8 cellular contexts compared by ENCODE assay signal in genomic region chr13:51781246-51782022, GRCh38. TPM values are rescaled to one million over a fixed set of nuclear protein-coding genes. Genes with fewer than 3 reads are reported as not detected.
A peak's percentile ranks its signal among the peaks of the same experiment; 100 is the strongest.
DNase-seq lines count a peak whose midpoint lies in the region; ATAC-seq and TF ChIP-seq lines count a peak whose summit lies in the region.

No MANE protein-coding gene starts in this region.

- no peak overlapping the region for H3K4me3 Mint-ChIP-seq in activated T-cell treated with anti-CD3 and anti-CD28 coated beads, Interleukin-2, amount 50 U/mL, for 72 hours
- H3K4me3 Mint-ChIP-seq in CD8-positive, alpha-beta memory T cell: no peak overlapping the region

- no peaks in the 10 kb centered on the region for H3K9me3 Mint-ChIP-seq in activated T-cell treated with anti-CD3 and anti-CD28 coated beads, Interleukin-2, amount 50 U/mL, for 72 hours
- no peaks in the 10 kb centered on the region for H3K9me3 Mint-ChIP-seq in CD8-positive, alpha-beta memory T cell

- H3K4me2 ChIP-seq in KMS-11 (no peak overlapping the region), parathyroid adenoma (ENCODE audit: low read length) (no peak overlapping the region)

- peaks cover 9% of the 10 kb centered on the region for H3K4me1 Mint-ChIP-seq in activated T-cell treated with anti-CD3 and anti-CD28 coated beads, Interleukin-2, amount 50 U/mL, for 72 hours (ENCODE audit: low read depth)
- peaks cover 0 to 3% (median 1%) of the 10 kb centered on the region in 3 donors for H3K4me1 Mint-ChIP-seq in CD8-positive, alpha-beta memory T cell

- H2AFZ ChIP-seq in KMS-11 (ENCODE audit: low read depth): no peak overlapping the region
- peak overlapping the region; percentile 51 for H2AFZ ChIP-seq in parathyroid adenoma

- POLR2A ChIA-PET in CD8-positive, alpha-beta memory T cell (lab: Charles Lee): no interaction called here

- ATAC-seq in activated T-cell treated with anti-CD3 and anti-CD28 coated beads, Interleukin-2, amount 50 U/mL, for 72 hours (replicated peaks in 1 of 2): peak; percentile 54 to 55
- no peak for ATAC-seq in gastrocnemius medialis

- CTCF ChIA-PET in CD8-positive, alpha-beta memory T cell (lab: Charles Lee): no interaction called here

- H3K27ac Mint-ChIP-seq in activated T-cell treated with anti-CD3 and anti-CD28 coated beads, Interleukin-2, amount 50 U/mL, for 72 hours: no peak overlapping the region
- H3K27ac Mint-ChIP-seq in CD8-positive, alpha-beta memory T cell: no peak overlapping the region

- no peak for DNase-seq in activated T-cell treated with anti-CD3 and anti-CD28 coated beads, Interleukin-2, amount 50 U/mL, for 72 hours
- no peak for DNase-seq in activated T-cell treated with anti-CD3 and anti-CD28 coated beads for 4 hours
- no peak for DNase-seq in brain microvascular endothelial cell
- no peak for DNase-seq in NCI-H345 treated with DMSO at 0.1 percent for 48 hours (lab: John Stamatoyannopoulos, UW; ENCODE audit: unreplicated experiment)
- no peak for DNase-seq in CD8-positive, alpha-beta memory T cell
- DNase-seq in gastrocnemius medialis: no peak

- TF ChIP-seq POLR2A in gastrocnemius medialis (IDR thresholded peaks at IDR 0.05): no peak

- H3K27ac ChIP-seq in KMS-11: no peak overlapping the region
- no peak overlapping the region for H3K27ac ChIP-seq in brain microvascular endothelial cell
- no peak overlapping the region for H3K27ac ChIP-seq in parathyroid adenoma
- H3K27ac ChIP-seq in CD8-positive, alpha-beta memory T cell (ENCODE audit: low read depth, low read length): no peak overlapping the region
- H3K27ac ChIP-seq in gastrocnemius medialis: no peak overlapping the region

- H3K4me1 ChIP-seq in KMS-11 (ENCODE audit: low read depth, poor library complexity, severe bottlenecking) (no peaks in the 10 kb centered on the region), parathyroid adenoma (peaks cover 26% of the 10 kb centered on the region), gastrocnemius medialis (peaks cover 11% of the 10 kb centered on the region in 2 donors)
- no peaks in the 10 kb centered on the region for H3K4me1 ChIP-seq in CD8-positive, alpha-beta memory T cell (ENCODE audit: insufficient read depth, low read length)

- H3K27me3 ChIP-seq in KMS-11 (ENCODE audit: insufficient read depth, low read depth): no peaks in the 10 kb centered on the region
- no peaks in the 10 kb centered on the region for H3K27me3 ChIP-seq in brain microvascular endothelial cell (replicated peaks)
- H3K27me3 ChIP-seq in parathyroid adenoma (ENCODE audit: control insufficient read depth, insufficient read depth, low read length): no peaks in the 10 kb centered on the region
- H3K27me3 ChIP-seq in CD8-positive, alpha-beta memory T cell (ENCODE audit: insufficient read depth, low read length, poor library complexity, severe bottlenecking): no peaks in the 10 kb centered on the region
- H3K27me3 ChIP-seq in gastrocnemius medialis: no peaks in the 10 kb centered on the region

- H3K9me3 ChIP-seq in parathyroid adenoma (ENCODE audit: control insufficient read depth, low read length) (no peaks in the 10 kb centered on the region), gastrocnemius medialis (no peaks in the 10 kb centered on the region)
- no peaks in the 10 kb centered on the region for H3K9me3 ChIP-seq in CD8-positive, alpha-beta memory T cell (ENCODE audit: low read length)

- intact Hi-C loops in gastrocnemius medialis (cut with DNase I; ENCODE audit: low total_unique reads): no loop called here

- H3K36me3 ChIP-seq in KMS-11 (ENCODE audit: insufficient read depth) (no peaks in the 10 kb centered on the region), brain microvascular endothelial cell (replicated peaks) (no peaks in the 10 kb centered on the region), parathyroid adenoma (ENCODE audit: control insufficient read depth, insufficient read depth, low read length) (no peaks in the 10 kb centered on the region), gastrocnemius medialis (no peaks in the 10 kb centered on the region)
- H3K36me3 ChIP-seq in CD8-positive, alpha-beta memory T cell (ENCODE audit: insufficient read depth, low read length): no peaks in the 10 kb centered on the region

- H3K4me3 ChIP-seq in KMS-11 (IDR thresholded peaks at IDR 0.05; ENCODE audit: insufficient read depth, low read depth, low read length): no peak overlapping the region
- no peak overlapping the region for H3K4me3 ChIP-seq in brain microvascular endothelial cell (ENCODE audit: low read depth, low read length)
- H3K4me3 ChIP-seq in parathyroid adenoma (ENCODE audit: low read depth, low read length): no peak overlapping the region
- H3K4me3 ChIP-seq in CD8-positive, alpha-beta memory T cell (ENCODE audit: low read length): no peak overlapping the region
- no peak overlapping the region for H3K4me3 ChIP-seq in gastrocnemius medialis

- in situ Hi-C loops in brain microvascular endothelial cell (cut with HindIII; ENCODE audit: low pct_ligation_motif_present, low sequenced_read_pairs) (no loop called here), gastrocnemius medialis (cut with MboI; ENCODE audit: low sequenced_read_pairs in 4 of 4) (no loop called here)

- H3K27me3 Mint-ChIP-seq in activated T-cell treated with anti-CD3 and anti-CD28 coated beads, Interleukin-2, amount 50 U/mL, for 72 hours (ENCODE audit: low read depth): no peaks in the 10 kb centered on the region
- H3K27me3 Mint-ChIP-seq in CD8-positive, alpha-beta memory T cell: peaks cover 0 to 1% of the 10 kb centered on the region in 2 donors

- H4K20me1 ChIP-seq in KMS-11 (ENCODE audit: insufficient read depth): no peaks in the 10 kb centered on the region

- H3K36me3 Mint-ChIP-seq in activated T-cell treated with anti-CD3 and anti-CD28 coated beads, Interleukin-2, amount 50 U/mL, for 72 hours (ENCODE audit: insufficient read depth in 2 of 2): no peaks in the 10 kb centered on the region
- H3K36me3 Mint-ChIP-seq in CD8-positive, alpha-beta memory T cell: peaks cover 0 to 43% (median 21%) of the 10 kb centered on the region in 3 donors

- no peaks in the 10 kb centered on the region for H3K79me2 ChIP-seq in KMS-11 (ENCODE audit: insufficient read depth, low read depth)
- H3K79me2 ChIP-seq in parathyroid adenoma: no peaks in the 10 kb centered on the region

- TF ChIP-seq CTCF in KMS-11 (conservative IDR thresholded peaks at IDR 0.05; ENCODE audit: low read depth, low read length) (peak; percentile 23; the same call in 1 of the 2 replicates), brain microvascular endothelial cell (IDR thresholded peaks at IDR 0.05; ENCODE audit: low read depth, low read length, missing control alignments) (peak; percentile 69), parathyroid adenoma (IDR thresholded peaks at IDR 0.05) (peak; percentile 13), gastrocnemius medialis (IDR thresholded peaks at IDR 0.05 in 4 of 5, conservative IDR thresholded peaks at IDR 0.05 in 1 of 5) (no peak)

- H3K9ac ChIP-seq in KMS-11 (no peak overlapping the region), parathyroid adenoma (no peak overlapping the region)

RNA-seq across cellular contexts. Expression of gene DHRS12, which starts 22.5 kb away (rescaled TPM):
- 1 to 10 TPM; 8.0 to 8.5 TPM for total RNA-seq in activated T-cell treated with anti-CD3 and anti-CD28 coated beads, Interleukin-2, amount 50 U/mL, for 72 hours
- total RNA-seq in CD8-positive, alpha-beta memory T cell: 1 to 10 TPM; 7.1 to 7.2 TPM
- polyA plus RNA-seq in CD8-positive, alpha-beta memory T cell: 35.6 TPM
- total RNA-seq in gastrocnemius medialis: 1 to 10 TPM; 1.8 to 6.0 (median 4.7) TPM

Comparison
In these comparisons a context has a peak if more than half of its experiments do, and no peak if none do; other contexts are left out.
1. ATAC-seq: peak in activated T-cell treated with anti-CD3 and anti-CD28 coated beads, Interleukin-2, amount 50 U/mL, for 72 hours (2 of 2); none in gastrocnemius medialis (0 of 2).
2. CTCF ChIP-seq: peak in KMS-11 (single experiment), brain microvascular endothelial cell (single experiment) and parathyroid adenoma (single experiment); none in gastrocnemius medialis (0 of 5).